ENCODE assay signal across 1 cellular context in genomic region chr20:36605309-36606170, GRCh38.
TF ChIP-seq lines count a peak whose summit lies in the region.

Gene RAB5IF (plus strand): TSS chr20:36605779. CDS start chr20:36605952, 173 bp downstream.

TF ChIP-seq in WTC11, 78 proteins besides CTCF, POLR2A, EP300 and RAD21 (continued from another document):
- no peak for TF ChIP-seq ZBTB43 (CRISPR knock-in tag; IDR thresholded peaks at IDR 0.05)
- no peak for TF ChIP-seq ATF1 (CRISPR knock-in tag; IDR thresholded peaks at IDR 0.05)
- TF ChIP-seq FOXP4 (CRISPR knock-in tag; IDR thresholded peaks at IDR 0.05) = peak; percentile 61; the same call in 1 of the 2 replicates
- no peak for TF ChIP-seq ELF4 (CRISPR knock-in tag; IDR thresholded peaks at IDR 0.05; ENCODE audit: low read depth)
- no peak for TF ChIP-seq ZSCAN18 (CRISPR knock-in tag; IDR thresholded peaks at IDR 0.05)
- peak; percentile 88 for TF ChIP-seq MAX (CRISPR knock-in tag; IDR thresholded peaks at IDR 0.05)
- TF ChIP-seq E2F5 (CRISPR knock-in tag; IDR thresholded peaks at IDR 0.05) = peak; percentile 93
- TF ChIP-seq E2F1 (CRISPR knock-in tag; IDR thresholded peaks at IDR 0.05) = no peak
- TF ChIP-seq OVOL2 (CRISPR knock-in tag; IDR thresholded peaks at IDR 0.05; ENCODE audit: borderline replicate concordance) = no peak
- no peak for TF ChIP-seq RORB (CRISPR knock-in tag; IDR thresholded peaks at IDR 0.05)
- TF ChIP-seq ZNF263 (CRISPR knock-in tag; IDR thresholded peaks at IDR 0.05; ENCODE audit: low read depth) = no peak
- no peak for TF ChIP-seq ATF3 (CRISPR knock-in tag; conservative IDR thresholded peaks at IDR 0.05)
- no peak for TF ChIP-seq GRHL2 (CRISPR knock-in tag; IDR thresholded peaks at IDR 0.05; ENCODE audit: insufficient replicate concordance, severe bottlenecking)
- no peak for TF ChIP-seq NR3C1 (CRISPR knock-in tag; conservative IDR thresholded peaks at IDR 0.05; ENCODE audit: low read depth)
- TF ChIP-seq NFYB (CRISPR knock-in tag; conservative IDR thresholded peaks at IDR 0.05; ENCODE audit: low read depth) = peak; percentile 60
- TF ChIP-seq RELA (CRISPR knock-in tag; IDR thresholded peaks at IDR 0.05; ENCODE audit: borderline replicate concordance) = no peak
- TF ChIP-seq ZMAT4 (CRISPR knock-in tag; IDR thresholded peaks at IDR 0.05) = no peak
- TF ChIP-seq FOXK1 (CRISPR knock-in tag; IDR thresholded peaks at IDR 0.05) = peak; percentile 98
- TF ChIP-seq ZNF281 (CRISPR knock-in tag; IDR thresholded peaks at IDR 0.05) = no peak
- TF ChIP-seq CREB1 (CRISPR knock-in tag; IDR thresholded peaks at IDR 0.05) = peak; percentile 89
- TF ChIP-seq NFATC4 (CRISPR knock-in tag; IDR thresholded peaks at IDR 0.05) = no peak
- TF ChIP-seq TEAD4 (CRISPR knock-in tag; IDR thresholded peaks at IDR 0.05) = no peak
- TF ChIP-seq MYBL2 (CRISPR knock-in tag; IDR thresholded peaks at IDR 0.05) = peak; percentile 55; the same call in 1 of the 2 replicates
- TF ChIP-seq ZNF671 (CRISPR knock-in tag; IDR thresholded peaks at IDR 0.05) = no peak
- no peak; the same call in 1 of the 2 replicates for TF ChIP-seq PREB (CRISPR knock-in tag; IDR thresholded peaks at IDR 0.05; ENCODE audit: borderline replicate concordance)
- no peak for TF ChIP-seq FOXJ3 (CRISPR knock-in tag; IDR thresholded peaks at IDR 0.05; ENCODE audit: borderline replicate concordance)
- no peak for TF ChIP-seq SOX15 (CRISPR knock-in tag; IDR thresholded peaks at IDR 0.05)
- TF ChIP-seq SMAD3 (CRISPR knock-in tag; IDR thresholded peaks at IDR 0.05; ENCODE audit: borderline replicate concordance) = no peak
- TF ChIP-seq ZNF425 (CRISPR knock-in tag; conservative IDR thresholded peaks at IDR 0.05) = no peak
- TF ChIP-seq ZNF512 (CRISPR knock-in tag; IDR thresholded peaks at IDR 0.05; ENCODE audit: borderline replicate concordance) = no peak
- no peak for TF ChIP-seq SMAD4 (CRISPR knock-in tag; IDR thresholded peaks at IDR 0.05)
